11 cellular contexts compared by ENCODE assay signal in genomic region chr12:109130297-109130696, GRCh38.
"Had no signal": no experiment of that assay in that cellular context is flagged by ENCODE, and none has a peak within 500 bp of the region (broad histone marks: within the 10 kb centered on the region; RNA-seq: fewer than 3 reads in every experiment).

No MANE protein-coding gene starts in this region.

- H3K36me3 Mint-ChIP-seq: activated CD4-positive, alpha-beta memory T cell treated with anti-CD3 and anti-CD28 coated beads for 36 hours; type B pancreatic cell had no signal

- DNase-seq: activated CD4-positive, alpha-beta memory T cell treated with anti-CD3 and anti-CD28 coated beads for 36 hours; activated CD4-positive, alpha-beta T cell treated with anti-CD3 and anti-CD28 coated beads for 1 hour; activated gamma-delta T cell treated with Interleukin-2 at 50 U/mL for 16 hours; activated T-cell treated with anti-CD3 and anti-CD28 coated beads, Interleukin-2, amount 50 U/mL, for 48 hours; central memory CD4-positive, alpha-beta T cell; effector CD4-positive, alpha-beta T cell; hippocampal formation; occipital lobe; SIG-M5; small intestine had no signal

- H3K27ac Mint-ChIP-seq: activated CD4-positive, alpha-beta memory T cell treated with anti-CD3 and anti-CD28 coated beads for 36 hours; type B pancreatic cell had no signal

- H3K4me3 Mint-ChIP-seq: activated CD4-positive, alpha-beta memory T cell treated with anti-CD3 and anti-CD28 coated beads for 36 hours; type B pancreatic cell had no signal

- H3K27me3 Mint-ChIP-seq: activated CD4-positive, alpha-beta memory T cell treated with anti-CD3 and anti-CD28 coated beads for 36 hours had no signal
